1 cellular context compared by ENCODE assay signal in genomic region chr19:55440411-55441105, GRCh38.
TF ChIP-seq lines count a peak whose summit lies in the region.

No MANE protein-coding gene starts in this region.

TF ChIP-seq in SK-N-SH, 30 proteins besides CTCF, POLR2A, EP300 and RAD21 (continued from another document):
- TF ChIP-seq MAX (IDR thresholded peaks at IDR 0.05; ENCODE audit: low read depth): no peak
- no peak for TF ChIP-seq POLR2AphosphoS5 (IDR thresholded peaks at IDR 0.05; ENCODE audit: low read depth, low read length)
- TF ChIP-seq YY1 (IDR thresholded peaks at IDR 0.05; ENCODE audit: low read depth): no peak
- no peak for TF ChIP-seq FOXM1 (IDR thresholded peaks at IDR 0.05; ENCODE audit: low read depth)
- no peak for TF ChIP-seq RXRA (IDR thresholded peaks at IDR 0.05; ENCODE audit: borderline replicate concordance, low read depth)
- TF ChIP-seq TAF1 (IDR thresholded peaks at IDR 0.05; ENCODE audit: borderline replicate concordance, low read depth, low read length): no peak
- no peak for TF ChIP-seq SMC3 (IDR thresholded peaks at IDR 0.05; ENCODE audit: low read depth, low read length)
- no peak for TF ChIP-seq USF2 (IDR thresholded peaks at IDR 0.05; ENCODE audit: borderline replicate concordance, low read depth, low read length)
- TF ChIP-seq GABPA (IDR thresholded peaks at IDR 0.05; ENCODE audit: low read depth): no peak
- no peak for TF ChIP-seq FOSL2 (IDR thresholded peaks at IDR 0.05; ENCODE audit: borderline replicate concordance, low read depth)
- TF ChIP-seq USF1 (IDR thresholded peaks at IDR 0.05; ENCODE audit: borderline replicate concordance, low read depth): no peak
